Comparison of ENCODE assay signal across 8 cellular contexts in genomic region chr2:234135750-234136221, GRCh38.
DNase-seq lines count a peak whose midpoint lies in the region; ATAC-seq and TF ChIP-seq lines count a peak whose summit lies in the region.

No MANE protein-coding gene starts in this region.

- ATAC-seq in HG02588 (IDR thresholded peaks at IDR 0.05; ENCODE audit: unreplicated experiment) = no peak

- peak overlapping the region; percentile 34 for H3K27ac Mint-ChIP-seq in activated naive CD4-positive, alpha-beta T cell treated with anti-CD3 and anti-CD28 coated beads, Interleukin-2, amount 10 ng/mL, durations not matched to agents 7 days and 5 days
- H3K27ac Mint-ChIP-seq in glutamatergic neuron (ENCODE audit: unreplicated experiment) (no peak overlapping the region), progenitor cell of endocrine pancreas (peak overlapping the region; percentile 75)

- H3K36me3 Mint-ChIP-seq in activated naive CD4-positive, alpha-beta T cell treated with anti-CD3 and anti-CD28 coated beads, Interleukin-2, amount 10 ng/mL, durations not matched to agents 7 days and 5 days = peaks cover 2% of the 10 kb centered on the region
- H3K36me3 Mint-ChIP-seq in glutamatergic neuron (ENCODE audit: unreplicated experiment) (peaks cover 4% of the 10 kb centered on the region), progenitor cell of endocrine pancreas (ENCODE audit: insufficient read depth) (peaks cover 2% of the 10 kb centered on the region)

- H3K4me3 Mint-ChIP-seq in activated naive CD4-positive, alpha-beta T cell treated with anti-CD3 and anti-CD28 coated beads, Interleukin-2, amount 10 ng/mL, durations not matched to agents 7 days and 5 days = no peak overlapping the region
- H3K4me3 Mint-ChIP-seq in glutamatergic neuron (ENCODE audit: unreplicated experiment) (no peak overlapping the region), progenitor cell of endocrine pancreas (ENCODE audit: low read depth) (no peak overlapping the region)

- DNase-seq in DMS79 (lab: John Stamatoyannopoulos, UW) = peak; percentile 8
- DNase-seq in DMS79 treated with DMSO at 0.1 percent for 48 hours (lab: John Stamatoyannopoulos, UW) = no peak
- peak; percentile 87 for DNase-seq in LoVo (ENCODE audit: low spot score)
- DNase-seq in SHP77 treated with DMSO at 0.1 percent for 48 hours (lab: John Stamatoyannopoulos, UW) = peak; percentile 81
- peak; percentile 66 for DNase-seq in activated naive CD4-positive, alpha-beta T cell treated with anti-CD3 and anti-CD28 coated beads, Interleukin-2, amount 10 ng/mL, durations not matched to agents 7 days and 5 days
- DNase-seq in glutamatergic neuron = peak; percentile 79
- peak; percentile 50 for DNase-seq in progenitor cell of endocrine pancreas (ENCODE audit: low spot score, unreplicated experiment)

- CTCF ChIA-PET in activated naive CD4-positive, alpha-beta T cell treated with anti-CD3 and anti-CD28 coated beads, Interleukin-2, amount 10 ng/mL, durations not matched to agents 7 days and 5 days (lab: Charles Lee) = interaction anchor here (0.7 to 4.1 kb wide), 29 partner anchors 10 to 409 kb away, joined by 3 to 66 read pairs (median 4); partner anchors contain the start of gene ARL4C

- TF ChIP-seq CTCF in glutamatergic neuron (IDR thresholded peaks at IDR 0.05; ENCODE audit: partially characterized antibody, unreplicated experiment) = peak; percentile 75
- TF ChIP-seq CTCF in progenitor cell of endocrine pancreas (IDR thresholded peaks at IDR 0.05; ENCODE audit: unreplicated experiment) = peak; percentile 82

- H3K9me3 Mint-ChIP-seq in activated naive CD4-positive, alpha-beta T cell treated with anti-CD3 and anti-CD28 coated beads, Interleukin-2, amount 10 ng/mL, durations not matched to agents 7 days and 5 days = no peaks in the 10 kb centered on the region
- H3K9me3 Mint-ChIP-seq in glutamatergic neuron (ENCODE audit: unreplicated experiment) (peaks cover 3% of the 10 kb centered on the region), progenitor cell of endocrine pancreas (ENCODE audit: low read depth) (peaks cover 8% of the 10 kb centered on the region)

- peaks cover 27% of the 10 kb centered on the region for H3K4me1 Mint-ChIP-seq in activated naive CD4-positive, alpha-beta T cell treated with anti-CD3 and anti-CD28 coated beads, Interleukin-2, amount 10 ng/mL, durations not matched to agents 7 days and 5 days
- H3K4me1 Mint-ChIP-seq in glutamatergic neuron (ENCODE audit: low read depth, unreplicated experiment) (peaks cover 3% of the 10 kb centered on the region), progenitor cell of endocrine pancreas (ENCODE audit: low read depth) (peaks cover 16% of the 10 kb centered on the region)

- peaks cover 19% of the 10 kb centered on the region for H3K27me3 Mint-ChIP-seq in activated naive CD4-positive, alpha-beta T cell treated with anti-CD3 and anti-CD28 coated beads, Interleukin-2, amount 10 ng/mL, durations not matched to agents 7 days and 5 days
- H3K27me3 Mint-ChIP-seq in glutamatergic neuron (ENCODE audit: unreplicated experiment) (peaks cover 2% of the 10 kb centered on the region), progenitor cell of endocrine pancreas (peaks cover 24% of the 10 kb centered on the region)
